Comparison of ENCODE assay signal across 2 cellular contexts in the genomic region with DNA sequence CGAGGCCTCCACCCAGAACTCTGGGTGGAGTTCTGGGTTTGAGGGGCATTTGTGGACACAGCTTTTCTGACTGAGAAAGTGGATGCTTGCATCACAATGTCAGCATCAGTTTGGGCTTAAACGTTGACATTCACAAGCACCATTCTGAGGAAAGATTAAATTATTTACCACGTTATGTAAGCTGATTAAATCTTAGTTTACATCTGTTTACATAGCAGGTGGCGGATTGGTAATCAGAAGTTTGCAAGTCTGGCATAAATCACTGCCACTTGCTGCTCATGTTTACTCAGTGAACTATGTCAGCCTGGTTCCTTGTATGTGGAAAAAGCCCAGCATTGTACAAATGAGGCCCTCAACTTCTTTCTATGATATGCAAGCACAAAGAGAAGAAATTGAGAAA.
A peak's percentile ranks its signal among the peaks of the same experiment; 100 is the strongest.
TF ChIP-seq lines count a peak whose summit lies in the region.

No MANE protein-coding gene starts in this region.

TF ChIP-seq in HepG2, 621 proteins besides CTCF, POLR2A, EP300 and RAD21 (continued from another document):
- TF ChIP-seq, protein P1, sequence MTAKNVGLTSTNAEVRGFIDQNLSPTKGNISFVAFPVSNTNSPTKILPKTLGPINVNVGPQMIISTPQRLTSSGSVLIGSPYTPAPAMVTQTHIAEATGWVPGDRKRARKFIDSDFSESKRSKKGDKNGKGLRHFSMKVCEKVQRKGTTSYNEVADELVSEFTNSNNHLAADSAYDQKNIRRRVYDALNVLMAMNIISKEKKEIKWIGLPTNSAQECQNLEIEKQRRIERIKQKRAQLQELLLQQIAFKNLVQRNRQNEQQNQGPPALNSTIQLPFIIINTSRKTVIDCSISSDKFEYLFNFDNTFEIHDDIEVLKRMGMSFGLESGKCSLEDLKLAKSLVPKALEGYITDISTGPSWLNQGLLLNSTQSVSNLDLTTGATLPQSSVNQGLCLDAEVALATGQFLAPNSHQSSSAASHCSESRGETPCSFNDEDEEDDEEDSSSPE (CRISPR knock-in tag; IDR thresholded peaks at IDR 0.05) = no peak
- TF ChIP-seq MLXIP (CRISPR knock-in tag; IDR thresholded peaks at IDR 0.05; ENCODE audit: borderline replicate concordance) (no peak), HNF4G (IDR thresholded peaks at IDR 0.05; ENCODE audit: borderline replicate concordance, low read depth, low read length) (no peak), HNF4G (CRISPR knock-in tag; IDR thresholded peaks at IDR 0.05; ENCODE audit: borderline replicate concordance, low read depth) (no peak)

TF ChIP-seq in SK-N-SH treated with all-trans-retinoic acid at 6 μM for 48 hours, 23 proteins besides CTCF, POLR2A, EP300 and RAD21 (continued from another document):
- TF ChIP-seq, protein P2, sequence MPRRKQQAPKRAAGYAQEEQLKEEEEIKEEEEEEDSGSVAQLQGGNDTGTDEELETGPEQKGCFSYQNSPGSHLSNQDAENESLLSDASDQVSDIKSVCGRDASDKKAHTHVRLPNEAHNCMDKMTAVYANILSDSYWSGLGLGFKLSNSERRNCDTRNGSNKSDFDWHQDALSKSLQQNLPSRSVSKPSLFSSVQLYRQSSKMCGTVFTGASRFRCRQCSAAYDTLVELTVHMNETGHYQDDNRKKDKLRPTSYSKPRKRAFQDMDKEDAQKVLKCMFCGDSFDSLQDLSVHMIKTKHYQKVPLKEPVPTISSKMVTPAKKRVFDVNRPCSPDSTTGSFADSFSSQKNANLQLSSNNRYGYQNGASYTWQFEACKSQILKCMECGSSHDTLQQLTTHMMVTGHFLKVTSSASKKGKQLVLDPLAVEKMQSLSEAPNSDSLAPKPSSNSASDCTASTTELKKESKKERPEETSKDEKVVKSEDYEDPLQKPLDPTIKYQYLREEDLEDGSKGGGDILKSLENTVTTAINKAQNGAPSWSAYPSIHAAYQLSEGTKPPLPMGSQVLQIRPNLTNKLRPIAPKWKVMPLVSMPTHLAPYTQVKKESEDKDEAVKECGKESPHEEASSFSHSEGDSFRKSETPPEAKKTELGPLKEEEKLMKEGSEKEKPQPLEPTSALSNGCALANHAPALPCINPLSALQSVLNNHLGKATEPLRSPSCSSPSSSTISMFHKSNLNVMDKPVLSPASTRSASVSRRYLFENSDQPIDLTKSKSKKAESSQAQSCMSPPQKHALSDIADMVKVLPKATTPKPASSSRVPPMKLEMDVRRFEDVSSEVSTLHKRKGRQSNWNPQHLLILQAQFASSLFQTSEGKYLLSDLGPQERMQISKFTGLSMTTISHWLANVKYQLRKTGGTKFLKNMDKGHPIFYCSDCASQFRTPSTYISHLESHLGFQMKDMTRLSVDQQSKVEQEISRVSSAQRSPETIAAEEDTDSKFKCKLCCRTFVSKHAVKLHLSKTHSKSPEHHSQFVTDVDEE (CRISPR knock-in tag; IDR thresholded peaks at IDR 0.05) = peak; percentile 76
- TF ChIP-seq TCF4 (CRISPR knock-in tag; IDR thresholded peaks at IDR 0.05; ENCODE audit: borderline replicate concordance) = peak; percentile 81; the same call in 1 of the 2 replicates
- no peak for TF ChIP-seq ARNTL (CRISPR knock-in tag; IDR thresholded peaks at IDR 0.05; ENCODE audit: borderline replicate concordance, low read depth)
- no peak for TF ChIP-seq ZNF70 (CRISPR knock-in tag; IDR thresholded peaks at IDR 0.05)
- TF ChIP-seq GLIS3 (CRISPR knock-in tag; IDR thresholded peaks at IDR 0.05) = no peak
- no peak for TF ChIP-seq ZNF8 (CRISPR knock-in tag; IDR thresholded peaks at IDR 0.05)
- TF ChIP-seq SNAI2 (CRISPR knock-in tag; IDR thresholded peaks at IDR 0.05) = 0 out of 2 replicates have a peak, but pooled peaks have one; percentile 38
- 0 out of 2 replicates have a peak, but pooled peaks have one; percentile 36 for TF ChIP-seq ESRRG (CRISPR knock-in tag; IDR thresholded peaks at IDR 0.05)
TF ChIP-seq in SK-N-SH treated with all-trans-retinoic acid at 6 μM for 48 hours: peak in this region for 4.
